Comparison of ENCODE assay signal across 15 cellular contexts in genomic region chr13:111929036-111929616, GRCh38.
"Had no signal": no experiment of that assay in that cellular context is flagged by ENCODE, and none has a peak within 500 bp of the region (broad histone marks: within the 10 kb centered on the region; RNA-seq: fewer than 3 reads in every experiment).

No MANE protein-coding gene starts in this region.

- H3K36me3 ChIP-seq: brain microvascular endothelial cell, uterus had no signal

- H3K4me3 Mint-ChIP-seq: activated CD4-positive, alpha-beta T cell treated with anti-CD3 and anti-CD28 coated beads, Interleukin-2, amount 10 ng/mL, durations not matched to agents 7 days and 5 days; central memory CD8-positive, alpha-beta T cell; nephron progenitor cell had no signal

- H3K27ac Mint-ChIP-seq: activated CD4-positive, alpha-beta T cell treated with anti-CD3 and anti-CD28 coated beads, Interleukin-2, amount 10 ng/mL, durations not matched to agents 7 days and 5 days; nephron progenitor cell had no signal

- H3K27ac ChIP-seq: brain microvascular endothelial cell, foreskin keratinocyte, uterus had no signal

- H3K4me3 ChIP-seq: uterus had no signal

- DNase-seq: activated CD4-positive, alpha-beta T cell treated with anti-CD3 and anti-CD28 coated beads, Interleukin-2, amount 10 ng/mL, durations not matched to agents 7 days and 5 days; activated CD8-positive, alpha-beta memory T cell treated with anti-CD3 and anti-CD28 coated beads, Interleukin-2, amount 50 U/mL, for 48 hours; activated naive CD4-positive, alpha-beta T cell; anterior cingulate cortex; brain microvascular endothelial cell; effector CD8-positive, alpha-beta T cell; foreskin keratinocyte; glutamatergic neuron; kidney glomerular epithelial cell; mesendoderm; nephron progenitor cell; stimulated activated CD4-positive, alpha-beta T cell treated with anti-CD3 and anti-CD28 coated beads, Interleukin-12 subunit alpha, Interleukin-12 subunit beta, amount 100 ng/mL, for 4 hours; stimulated activated CD4-positive, alpha-beta T cell treated with anti-CD3 and anti-CD28 coated beads, Interleukin-2, amount 100 ng/mL, for 24 hours; uterus had no signal

- H3K27me3 Mint-ChIP-seq: activated CD4-positive, alpha-beta T cell treated with anti-CD3 and anti-CD28 coated beads, Interleukin-2, amount 10 ng/mL, durations not matched to agents 7 days and 5 days; central memory CD8-positive, alpha-beta T cell had no signal

- H3K9me3 ChIP-seq: uterus had no signal

- H3K4me1 ChIP-seq: foreskin keratinocyte, uterus had no signal

- ATAC-seq: foreskin keratinocyte had no signal

- H3K27me3 ChIP-seq: brain microvascular endothelial cell, foreskin keratinocyte, uterus had no signal

- H3K4me1 Mint-ChIP-seq: activated CD4-positive, alpha-beta T cell treated with anti-CD3 and anti-CD28 coated beads, Interleukin-2, amount 10 ng/mL, durations not matched to agents 7 days and 5 days; central memory CD8-positive, alpha-beta T cell had no signal
